ENCODE assay signal across 27 cellular contexts in the genomic region with DNA sequence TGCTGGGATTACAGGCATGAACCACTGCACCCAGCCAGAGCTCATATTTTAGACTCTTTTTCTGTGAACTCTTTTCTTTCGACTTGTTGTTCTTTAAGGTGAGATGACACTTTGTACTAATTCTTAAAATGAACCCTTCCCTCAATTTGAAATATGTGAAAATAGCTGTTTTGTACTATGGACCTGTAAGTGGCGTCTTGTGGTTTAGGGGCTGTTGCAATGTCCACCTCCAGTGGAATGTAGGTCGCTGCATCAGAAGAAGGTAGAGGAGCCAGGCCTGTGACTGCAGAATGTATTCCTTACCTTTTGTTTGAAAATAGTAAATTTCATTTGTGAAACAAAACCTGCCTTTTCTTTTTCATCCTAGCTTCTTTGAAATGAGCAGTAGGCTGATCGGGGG.
"Had no signal": no experiment of that assay in that cellular context is flagged by ENCODE, and none has a peak within 500 bp of the region (broad histone marks: within the 10 kb centered on the region; RNA-seq: fewer than 3 reads in every experiment).

No MANE protein-coding gene starts in this region.

- H3K4me3 Mint-ChIP-seq: activated B cell treated with CpG ODN at 0.5 μM for 24 hours; activated CD4-positive, alpha-beta memory T cell treated with anti-CD3 and anti-CD28 coated beads, Interleukin-2, amount 10 ng/mL, durations not matched to agents 7 days and 5 days; activated CD8-positive, alpha-beta memory T cell treated with anti-CD3 and anti-CD28 coated beads, Interleukin-2, amount 10 ng/mL, durations not matched to agents 7 days and 5 days; activated naive CD4-positive, alpha-beta T cell treated with anti-CD3 and anti-CD28 coated beads, Interleukin-2, amount 50 U/mL, for 24 hours; activated T-helper 1 cell treated with anti-CD3 and anti-CD28 coated beads, Interleukin-12 subunit alpha, Interleukin-12 subunit beta, Interleukin-2, Interleukin-4 antibody, amounts not matched to agents 30 ng/mL and 10 ng/mL and 1 ng/mL, durations not matched to agents 14 hours and 24 hours and 36 hours; brain; memory B cell; T-helper 1 cell treated with Interleukin-12 subunit alpha and Interleukin-12 subunit beta and Interleukin-4 antibody, amounts not matched to agents 30 μg/mL and 1 μg/mL, for 36 hours had no signal

- H3K4me1 Mint-ChIP-seq: activated B cell treated with CpG ODN at 0.5 μM for 24 hours; activated CD8-positive, alpha-beta memory T cell treated with anti-CD3 and anti-CD28 coated beads, Interleukin-2, amount 10 ng/mL, durations not matched to agents 7 days and 5 days; memory B cell had no signal

- H3K36me3 ChIP-seq: ovary, right atrium auricular region, thyroid gland had no signal

- H3K4me1 ChIP-seq: foreskin keratinocyte had no signal

- ATAC-seq: activated CD8-positive, alpha-beta memory T cell treated with anti-CD3 and anti-CD28 coated beads, Interleukin-2, amount 10 ng/mL, durations not matched to agents 7 days and 5 days; foreskin keratinocyte; left cardiac atrium; psoas muscle; stimulated activated naive CD8-positive, alpha-beta T cell treated with anti-CD3 and anti-CD28 coated beads, Interleukin-15, Interleukin-2, amounts not matched to agents 100 U/mL and 50 U/mL, for 24 hours had no signal

- H3K9me3 ChIP-seq: ovary, psoas muscle, right atrium auricular region, thyroid gland had no signal

- H3K27me3 ChIP-seq: foreskin keratinocyte, ovary, right atrium auricular region, thyroid gland had no signal

- DNase-seq: activated B cell treated with CpG ODN at 0.5 μM for 24 hours; activated CD4-positive, alpha-beta memory T cell treated with anti-CD3 and anti-CD28 coated beads, Interleukin-2, amount 10 ng/mL, durations not matched to agents 7 days and 5 days; activated CD4-positive, alpha-beta T cell treated with anti-CD3 and anti-CD28 coated beads for 48 hours; activated CD8-positive, alpha-beta memory T cell treated with anti-CD3 and anti-CD28 coated beads, Interleukin-2, amount 10 ng/mL, durations not matched to agents 7 days and 5 days; activated gamma-delta T cell treated with Interleukin-2 at 50 U/mL for 16 hours; activated T-cell treated with anti-CD3 and anti-CD28 coated beads for 4 hours; anterior cingulate cortex; effector memory CD4-positive, alpha-beta T cell; foreskin keratinocyte; hippocampal formation; left cardiac atrium; ovary; psoas muscle; stimulated activated CD4-positive, alpha-beta T cell treated with anti-CD3 and anti-CD28 coated beads, Interleukin-12 subunit alpha, Interleukin-12 subunit beta, amount 100 ng/mL, for 4 hours; stimulated activated CD4-positive, alpha-beta T cell treated with anti-CD3 and anti-CD28 coated beads, Interleukin-4, amount 100 ng/mL, for 4 hours; stimulated activated naive CD8-positive, alpha-beta T cell treated with anti-CD3 and anti-CD28 coated beads, Interleukin-15, Interleukin-2, amounts not matched to agents 100 U/mL and 50 U/mL, for 24 hours; substantia nigra; T1000; thyroid gland had no signal

- H3K4me3 ChIP-seq: ovary, psoas muscle, right atrium auricular region, thyroid gland had no signal

- H3K36me3 Mint-ChIP-seq: memory B cell had no signal

- H3K9me3 Mint-ChIP-seq: activated B cell treated with CpG ODN at 0.5 μM for 24 hours; activated CD4-positive, alpha-beta memory T cell treated with anti-CD3 and anti-CD28 coated beads, Interleukin-2, amount 10 ng/mL, durations not matched to agents 7 days and 5 days; activated naive CD4-positive, alpha-beta T cell treated with anti-CD3 and anti-CD28 coated beads, Interleukin-2, amount 50 U/mL, for 24 hours; memory B cell; T-helper 1 cell treated with Interleukin-12 subunit alpha and Interleukin-12 subunit beta and Interleukin-4 antibody, amounts not matched to agents 30 μg/mL and 1 μg/mL, for 36 hours had no signal

- H3K27me3 Mint-ChIP-seq: activated B cell treated with CpG ODN at 0.5 μM for 24 hours; activated CD4-positive, alpha-beta memory T cell treated with anti-CD3 and anti-CD28 coated beads, Interleukin-2, amount 10 ng/mL, durations not matched to agents 7 days and 5 days; activated CD8-positive, alpha-beta memory T cell treated with anti-CD3 and anti-CD28 coated beads, Interleukin-2, amount 10 ng/mL, durations not matched to agents 7 days and 5 days; activated naive CD4-positive, alpha-beta T cell treated with anti-CD3 and anti-CD28 coated beads, Interleukin-2, amount 50 U/mL, for 24 hours; brain; memory B cell had no signal

- H3K27ac ChIP-seq: foreskin keratinocyte, ovary, psoas muscle, thyroid gland had no signal

- FAIRE-seq: islet of Langerhans, urothelium cell line had no signal

- H3K27ac Mint-ChIP-seq: activated B cell treated with CpG ODN at 0.5 μM for 24 hours; activated CD4-positive, alpha-beta memory T cell treated with anti-CD3 and anti-CD28 coated beads, Interleukin-2, amount 10 ng/mL, durations not matched to agents 7 days and 5 days; activated CD8-positive, alpha-beta memory T cell treated with anti-CD3 and anti-CD28 coated beads, Interleukin-2, amount 10 ng/mL, durations not matched to agents 7 days and 5 days; activated naive CD4-positive, alpha-beta T cell treated with anti-CD3 and anti-CD28 coated beads, Interleukin-2, amount 50 U/mL, for 24 hours; activated T-helper 1 cell treated with anti-CD3 and anti-CD28 coated beads, Interleukin-12 subunit alpha, Interleukin-12 subunit beta, Interleukin-2, Interleukin-4 antibody, amounts not matched to agents 30 ng/mL and 10 ng/mL and 1 ng/mL, durations not matched to agents 14 hours and 24 hours and 36 hours; memory B cell; T-helper 1 cell treated with Interleukin-12 subunit alpha and Interleukin-12 subunit beta and Interleukin-4 antibody, amounts not matched to agents 30 μg/mL and 1 μg/mL, for 36 hours had no signal
